Comparison of ENCODE assay signal across 16 cellular contexts in the genomic region with DNA sequence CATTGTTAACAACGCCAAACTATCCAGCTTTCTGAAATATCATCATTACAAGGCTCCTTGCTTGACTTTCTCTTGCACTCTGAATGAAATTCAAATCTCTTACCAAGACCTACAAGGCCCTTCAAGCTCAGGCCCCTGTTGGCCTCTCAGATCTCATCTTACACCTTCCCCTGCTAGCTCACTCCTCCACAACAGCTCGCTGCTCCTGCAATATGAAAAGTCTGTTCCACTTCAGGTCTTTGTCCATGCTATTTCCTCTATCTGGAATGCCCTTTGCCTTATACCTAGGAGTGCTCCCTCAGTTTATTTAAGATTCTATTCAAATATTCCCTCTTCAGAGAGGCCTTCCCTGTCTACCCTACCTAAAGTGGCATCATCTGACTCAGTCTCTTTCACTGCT.
A peak's percentile ranks its signal among the peaks of the same experiment; 100 is the strongest.
DNase-seq lines count a peak whose midpoint lies in the region; ATAC-seq and TF ChIP-seq lines count a peak whose summit lies in the region.
"Had no signal": no experiment of that assay in that cellular context is flagged by ENCODE, and none has a peak within 500 bp of the region (broad histone marks: within the 10 kb centered on the region; RNA-seq: fewer than 3 reads in every experiment).

No MANE protein-coding gene starts in this region.

- H3K27ac Mint-ChIP-seq in GM23338 (peak overlapping the region; percentile 41; the same call in 1 of the 2 replicates), WTC11 (peak overlapping the region; percentile 47; the same call in 1 of the 2 replicates), nephron progenitor cell (peak overlapping the region; percentile 68)
- H3K27ac Mint-ChIP-seq: CD8-positive, alpha-beta T cell had no signal

- CTCF ChIA-PET in WTC11 (lab: Charles Lee): no interaction called here

- no peak overlapping the region for H3K4me3 ChIP-seq in GM23338
- H3K4me3 ChIP-seq: A549, GM23248, HAP-1 had no signal

- H3K36me3 Mint-ChIP-seq in GM23338 (ENCODE audit: low read depth) (no peaks in the 10 kb centered on the region), WTC11 (no peaks in the 10 kb centered on the region), nephron progenitor cell (ENCODE audit: low read depth) (peaks cover 50% of the 10 kb centered on the region)
- H3K36me3 Mint-ChIP-seq: CD8-positive, alpha-beta T cell had no signal

- no peaks in the 10 kb centered on the region for H3K79me2 ChIP-seq in GM23338 (replicated peaks; ENCODE audit: insufficient read depth)

- H3K4me2 ChIP-seq in GM23338: no peak overlapping the region
- H3K4me2 ChIP-seq: A549 had no signal

- no peak for TF ChIP-seq CTCF in GM23338 (conservative IDR thresholded peaks at IDR 0.05; ENCODE audit: low read depth in 2 of 2)
- no peak for TF ChIP-seq CTCF in WTC11 (IDR thresholded peaks at IDR 0.05)
- no peak for TF ChIP-seq CTCF in nephron progenitor cell (IDR thresholded peaks at IDR 0.05)

- no peaks in the 10 kb centered on the region for H4K20me1 ChIP-seq in GM23338 (replicated peaks; ENCODE audit: insufficient read depth)

- peaks cover 9% of the 10 kb centered on the region; the same call in 1 of the 2 replicates for H3K4me1 ChIP-seq in GM23338 (ENCODE audit: insufficient read depth)
- H3K4me1 ChIP-seq: A549, BE2C had no signal

- H3K4me3 Mint-ChIP-seq in GM23338: no peak overlapping the region
- H3K4me3 Mint-ChIP-seq in WTC11: no peak overlapping the region
- H3K4me3 Mint-ChIP-seq in nephron progenitor cell: peak overlapping the region; percentile 41
- H3K4me3 Mint-ChIP-seq: CD8-positive, alpha-beta T cell had no signal

- peaks cover 21% of the 10 kb centered on the region for H3K4me1 Mint-ChIP-seq in GM23338
- peaks cover 24% of the 10 kb centered on the region for H3K4me1 Mint-ChIP-seq in WTC11
- H3K4me1 Mint-ChIP-seq in nephron progenitor cell: peaks cover 20% of the 10 kb centered on the region

- H3K27me3 Mint-ChIP-seq in GM23338 (ENCODE audit: insufficient read depth, low read depth, poor library complexity): no peaks in the 10 kb centered on the region
- no peaks in the 10 kb centered on the region for H3K27me3 Mint-ChIP-seq in WTC11 (ENCODE audit: low read depth)
- no peaks in the 10 kb centered on the region for H3K27me3 Mint-ChIP-seq in nephron progenitor cell (ENCODE audit: low read depth, poor library complexity)

- no peak overlapping the region for H2AFZ ChIP-seq in GM23338
- H2AFZ ChIP-seq: GM23248 had no signal

- DNase-seq in DMS53 (lab: John Stamatoyannopoulos, UW): peak; percentile 19
- peak; percentile 10 for DNase-seq in GM23338 (ENCODE audit: low spot score)
- DNase-seq in WTC11 (ENCODE audit: low spot score): no peak
- DNase-seq in nephron progenitor cell: peak; percentile 3
- no peak for DNase-seq in stimulated activated CD4-positive, alpha-beta T cell treated with anti-CD3 and anti-CD28 coated beads, Interleukin-4, amount 100 ng/mL, for 1 hour
- DNase-seq in NCI-H69 (lab: John Stamatoyannopoulos, UW): no peak
- DNase-seq: BE2C; CD8-positive, alpha-beta T cell; COR-L47; DMS153; GF-D8; GM23248 had no signal

- no peaks in the 10 kb centered on the region for H3F3A ChIP-seq in GM23338 (replicated peaks; ENCODE audit: low read depth)

- H3K27me3 ChIP-seq in GM23338 (ENCODE audit: insufficient read depth): no peaks in the 10 kb centered on the region
- H3K27me3 ChIP-seq: BE2C had no signal

- H3K9me3 Mint-ChIP-seq in GM23338 (no peaks in the 10 kb centered on the region), WTC11 (no peaks in the 10 kb centered on the region), nephron progenitor cell (no peaks in the 10 kb centered on the region)
- H3K9me3 Mint-ChIP-seq: CD8-positive, alpha-beta T cell had no signal

- POLR2A ChIA-PET in WTC11 (lab: Charles Lee): no interaction called here

- H3K27ac ChIP-seq in GM23338 (ENCODE audit: low read depth): no peak overlapping the region
- H3K27ac ChIP-seq: A549, C4-2B, GM23248 had no signal

- no peaks in the 10 kb centered on the region for H3K9me2 ChIP-seq in GM23338 (ENCODE audit: insufficient read depth)

- no peaks in the 10 kb centered on the region for H3K36me3 ChIP-seq in GM23338 (ENCODE audit: insufficient read depth)
- H3K36me3 ChIP-seq: BE2C, HAP-1 had no signal

- peak; percentile 58; the same call in 2 of the 3 replicates for ATAC-seq in GM23338
- ATAC-seq in WTC11: peak; percentile 64
- ATAC-seq in GM18511 (IDR thresholded peaks at IDR 0.05; ENCODE audit: unreplicated experiment): no peak
- ATAC-seq: A549; CD8-positive, alpha-beta T cell had no signal

TF ChIP-seq in GM23338, 12 proteins besides CTCF, POLR2A, EP300 and RAD21:
- TF ChIP-seq ZNF331 (CRISPR knock-in tag; IDR thresholded peaks at IDR 0.05; ENCODE audit: low read depth) (no peak), JUNB (IDR thresholded peaks at IDR 0.05; ENCODE audit: unreplicated experiment) (no peak), EZH2 (IDR thresholded peaks at IDR 0.05; ENCODE audit: low read depth, unreplicated experiment) (no peak), NANOG (IDR thresholded peaks at IDR 0.05; ENCODE audit: borderline replicate concordance) (no peak), POLR2AphosphoS5 (IDR thresholded peaks at IDR 0.05; ENCODE audit: low read depth) (no peak), ZNF114 (CRISPR knock-in tag; IDR thresholded peaks at IDR 0.05) (no peak)

TF ChIP-seq in WTC11, 78 proteins besides CTCF, POLR2A, EP300 and RAD21:
- no peak for TF ChIP-seq ZNF671 (CRISPR knock-in tag; IDR thresholded peaks at IDR 0.05)
- no peak for TF ChIP-seq CREB1 (CRISPR knock-in tag; IDR thresholded peaks at IDR 0.05)
- no peak for TF ChIP-seq ZNF138 (CRISPR knock-in tag; conservative IDR thresholded peaks at IDR 0.05)
- TF ChIP-seq, protein P1, sequence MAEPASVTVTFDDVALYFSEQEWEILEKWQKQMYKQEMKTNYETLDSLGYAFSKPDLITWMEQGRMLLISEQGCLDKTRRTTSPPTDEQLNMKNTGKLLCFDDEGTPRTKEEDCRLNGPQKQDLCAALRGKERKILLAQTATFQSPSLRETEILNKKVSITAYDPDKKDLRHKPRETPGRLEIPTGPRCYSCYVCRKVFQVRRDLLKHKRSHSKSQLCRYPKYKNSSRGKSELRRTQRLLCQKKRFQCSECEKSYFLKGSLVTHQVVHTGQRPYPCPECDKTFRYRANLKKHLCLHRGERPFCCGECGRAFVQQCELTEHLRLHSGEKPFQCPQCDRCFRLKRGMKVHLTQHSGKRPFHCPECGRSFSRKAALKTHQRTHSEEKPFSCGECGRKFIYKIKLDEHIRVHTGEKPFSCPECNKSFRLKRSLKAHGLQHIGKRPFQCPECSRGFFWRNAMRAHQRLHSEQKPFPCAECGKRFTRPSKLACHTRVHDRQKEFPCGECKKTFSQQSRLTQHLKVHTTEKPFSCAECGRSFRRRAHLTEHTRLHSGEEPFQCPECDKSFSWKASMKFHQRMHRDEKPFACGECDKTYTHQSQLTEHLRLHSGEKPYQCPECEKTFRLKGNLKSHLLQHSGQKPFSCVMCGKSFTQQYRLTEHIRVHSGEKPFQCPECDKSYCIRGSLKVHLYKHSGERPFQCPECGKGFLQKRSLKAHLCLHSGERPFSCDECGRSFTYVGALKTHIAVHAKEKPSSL (CRISPR knock-in tag; conservative IDR thresholded peaks at IDR 0.05): no peak
- TF ChIP-seq, protein P2, sequence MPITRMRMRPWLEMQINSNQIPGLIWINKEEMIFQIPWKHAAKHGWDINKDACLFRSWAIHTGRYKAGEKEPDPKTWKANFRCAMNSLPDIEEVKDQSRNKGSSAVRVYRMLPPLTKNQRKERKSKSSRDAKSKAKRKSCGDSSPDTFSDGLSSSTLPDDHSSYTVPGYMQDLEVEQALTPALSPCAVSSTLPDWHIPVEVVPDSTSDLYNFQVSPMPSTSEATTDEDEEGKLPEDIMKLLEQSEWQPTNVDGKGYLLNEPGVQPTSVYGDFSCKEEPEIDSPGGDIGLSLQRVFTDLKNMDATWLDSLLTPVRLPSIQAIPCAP (CRISPR knock-in tag; IDR thresholded peaks at IDR 0.05): no peak
- TF ChIP-seq MYBL2 (CRISPR knock-in tag; IDR thresholded peaks at IDR 0.05): no peak
- no peak for TF ChIP-seq ELF4 (CRISPR knock-in tag; IDR thresholded peaks at IDR 0.05; ENCODE audit: low read depth)
TF ChIP-seq in WTC11: peak in this region for 0.

Comparison
In these comparisons a context has a peak if more than half of its experiments do, and no peak if none do; other contexts are left out.
1. DNase-seq: peak in DMS53 (single experiment), GM23338 (single experiment) and nephron progenitor cell (single experiment); none in WTC11 (single experiment), stimulated activated CD4-positive, alpha-beta T cell treated with anti-CD3 and anti-CD28 coated beads, Interleukin-4, amount 100 ng/mL, for 1 hour (single experiment) and NCI-H69 (single experiment).
2. Peak in every context shown above with its lines, with median percentiles within 50 percentile points of each other: H3K27ac Mint-ChIP-seq.